Comparison of ENCODE assay signal across 28 cellular contexts in genomic region chr10:66565999-66566398, GRCh38.
"Had no signal": no experiment of that assay in that cellular context is flagged by ENCODE, and none has a peak within 500 bp of the region (broad histone marks: within the 10 kb centered on the region; RNA-seq: fewer than 3 reads in every experiment).

No MANE protein-coding gene starts in this region.

- FAIRE-seq: islet of Langerhans, kidney, pancreas had no signal

- H3K36me3 ChIP-seq: pancreas, prostate gland, right lobe of liver, thyroid gland, transverse colon, upper lobe of left lung, vagina had no signal

- H3K4me1 ChIP-seq: pancreas, prostate gland, right lobe of liver, thyroid gland, transverse colon, upper lobe of left lung, vagina had no signal

- ATAC-seq: left lobe of liver; natural killer cell; pancreas; right lobe of liver; stimulated activated memory B cell treated with anti-CD40 and anti-IgM and Interleukin-4, amounts not matched to agents 10 μg/mL and 1 μg/mL and 100 μg/mL, for 72 hours; stimulated activated naive CD8-positive, alpha-beta T cell treated with anti-CD3 and anti-CD28 coated beads, Interleukin-15, amount 100 ng/mL, for 72 hours had no signal

- H3K9me3 ChIP-seq: pancreas, prostate gland, right lobe of liver, thyroid gland, transverse colon, upper lobe of left lung, vagina had no signal

- H3K27ac ChIP-seq: pancreas, prostate gland, right lobe of liver, thyroid gland, transverse colon, upper lobe of left lung, vagina had no signal

- DNase-seq: hypothalamus; immature natural killer cell; kidney; mesendoderm; naive B cell; natural killer cell; nucleus accumbens; pancreas; posterior cingulate gyrus; retina; right lobe of liver; stimulated activated CD4-positive, alpha-beta T cell treated with anti-CD3 and anti-CD28 coated beads, Interleukin-1b, Interleukin-23, amount 100 ng/mL, for 48 hours; stimulated activated CD4-positive, alpha-beta T cell treated with anti-CD3 and anti-CD28 coated beads, Interleukin-2, amount 100 ng/mL, for 48 hours; stimulated activated CD4-positive, alpha-beta T cell treated with anti-CD3 and anti-CD28 coated beads, Interleukin-4, amount 100 ng/mL, for 4 hours; stimulated activated CD8-positive, alpha-beta memory T cell treated with anti-CD3 and anti-CD28 coated beads, Interleukin-4, amount 100 ng/mL, for 48 hours; stimulated activated naive CD4-positive, alpha-beta T cell treated with Interleukin-2 at 50 U/mL for 16 hours; stimulated activated naive CD8-positive, alpha-beta T cell treated with anti-CD3 and anti-CD28 coated beads, Interleukin-15, amount 100 ng/mL, for 72 hours; substantia nigra; thyroid gland; transverse colon; upper lobe of left lung had no signal

- H3K4me3 ChIP-seq: lung, pancreas, prostate gland, right lobe of liver, smooth muscle cell, thyroid gland, transverse colon, upper lobe of left lung, vagina had no signal

- H3K27me3 ChIP-seq: pancreas, right lobe of liver, thyroid gland, transverse colon, upper lobe of left lung, vagina had no signal
